17 cellular contexts compared by ENCODE assay signal in genomic region chr17:11618861-11619566, GRCh38. TPM values are rescaled to one million over a fixed set of nuclear protein-coding genes. Genes with fewer than 3 reads are reported as not detected.
DNase-seq lines count a peak whose midpoint lies in the region; ATAC-seq and TF ChIP-seq lines count a peak whose summit lies in the region.
"Had no signal": no experiment of that assay in that cellular context is flagged by ENCODE, and none has a peak within 500 bp of the region (broad histone marks: within the 10 kb centered on the region; RNA-seq: fewer than 3 reads in every experiment).

No MANE protein-coding gene starts in this region.

- intact Hi-C loops in prostate gland (cut with DNase I) = no loop called here

- H3K4me1 ChIP-seq in Peyer's patch (no peaks in the 10 kb centered on the region), prostate gland (replicated peaks) (no peaks in the 10 kb centered on the region)
- H3K4me1 ChIP-seq: foreskin keratinocyte had no signal

- H3K4me3 ChIP-seq in GM12865 (ENCODE audit: low read depth, low read length) = no peak overlapping the region
- peak overlapping the region in 2 of 4 donors; percentile 13 to 20 for H3K4me3 ChIP-seq in Peyer's patch
- H3K4me3 ChIP-seq in prostate gland = no peak overlapping the region
- H3K4me3 ChIP-seq: cardiac muscle cell had no signal

- H3K27ac ChIP-seq in Peyer's patch (peak overlapping the region in 2 of 4 donors; percentile 58 to 70), prostate gland (no peak overlapping the region)
- H3K27ac ChIP-seq: cardiac muscle cell, foreskin keratinocyte, VCaP had no signal

- H3K9me3 ChIP-seq in Peyer's patch (no peaks in the 10 kb centered on the region), prostate gland (no peaks in the 10 kb centered on the region)

- 37% methylated on average over 8 of the region's 8 CpGs for WGBS in prostate gland

- DNase-seq in GM12865 (ENCODE audit: low read depth) (peak; percentile 3), Peyer's patch (peak in 2 of 3 donors; percentile 59 to 86), prostate gland (ENCODE audit: low spot score) (peak; percentile 72), T1000 (lab: John Stamatoyannopoulos, UW) (no peak), GM19240 (ENCODE audit: insufficient read length, low spot score) (no peak), NCI-H1092 (lab: John Stamatoyannopoulos, UW) (no peak)
- DNase-seq in activated CD4-positive, alpha-beta T cell treated with anti-CD3 and anti-CD28 coated beads, Interleukin-2, amount 50 U/mL, for 48 hours = no peak
- DNase-seq: activated CD4-positive, alpha-beta memory T cell treated with anti-CD3 and anti-CD28 coated beads, Interleukin-2, amount 10 ng/mL, durations not matched to agents 7 days and 5 days; COR-L47; effector memory CD8-positive, alpha-beta T cell; foreskin keratinocyte; NCI-H2029 treated with DMSO at 0.1 percent for 48 hours; retina had no signal

- ATAC-seq in esophagus mucosa = peak; percentile 85
- ATAC-seq: effector memory CD8-positive, alpha-beta T cell; foreskin keratinocyte had no signal

- TF ChIP-seq POLR2A in Peyer's patch (IDR thresholded peaks at IDR 0.05) = no peak
- TF ChIP-seq POLR2A in prostate gland (IDR thresholded peaks at IDR 0.05) = no peak

- H3K27me3 ChIP-seq in Peyer's patch (no peaks in the 10 kb centered on the region), prostate gland (replicated peaks; ENCODE audit: insufficient read depth) (no peaks in the 10 kb centered on the region)
- H3K27me3 ChIP-seq: cardiac muscle cell, foreskin keratinocyte had no signal

- TF ChIP-seq CTCF in GM12865 (IDR thresholded peaks at IDR 0.05; ENCODE audit: insufficient read depth, low read depth, low read length, missing control alignments) (no peak), Peyer's patch (IDR thresholded peaks at IDR 0.05) (no peak), prostate gland (IDR thresholded peaks at IDR 0.05) (no peak)

- no peaks in the 10 kb centered on the region for H3K36me3 ChIP-seq in Peyer's patch
- no peaks in the 10 kb centered on the region for H3K36me3 ChIP-seq in prostate gland
- H3K36me3 ChIP-seq: cardiac muscle cell had no signal

RNA-seq across cellular contexts. Expression of gene DNAH9, which starts 20.7 kb away (rescaled TPM):
- total RNA-seq in Peyer's patch = under 1 TPM in 2 of 4 donors, not detected in 2; 0.13 to 0.19 TPM
- 0.44 TPM for total RNA-seq in esophagus mucosa
- total RNA-seq in prostate gland = 1 to 10 TPM; 1.2 to 7.5 TPM
- total RNA-seq: activated CD4-positive, alpha-beta memory T cell treated with anti-CD3 and anti-CD28 coated beads, Interleukin-2, amount 10 ng/mL, durations not matched to agents 7 days and 5 days; activated T-helper 1 cell treated with anti-CD3 and anti-CD28 coated beads, Interleukin-12 subunit alpha, Interleukin-12 subunit beta, Interleukin-2, Interleukin-4 antibody, amounts not matched to agents 30 ng/mL and 10 ng/mL and 1 ng/mL, durations not matched to agents 14 hours and 24 hours and 36 hours had no signal

Comparison
In these comparisons a context has a peak if more than half of its experiments do, and no peak if none do; other contexts are left out.
1. DNase-seq: peak in GM12865 (single experiment), Peyer's patch (2 of 3) and prostate gland (single experiment); none in T1000 (single experiment), activated CD4-positive, alpha-beta T cell treated with anti-CD3 and anti-CD28 coated beads, Interleukin-2, amount 50 U/mL, for 48 hours (0 of 2), GM19240 (single experiment) and NCI-H1092 (single experiment).